In genomic region chr9:107043886-107044285, GRCh38 we compare ENCODE assay signal across 16 cellular contexts.
A peak's percentile ranks its signal among the peaks of the same experiment; 100 is the strongest.
DNase-seq lines count a peak whose midpoint lies in the region; ATAC-seq, FAIRE-seq and TF ChIP-seq lines count a peak whose summit lies in the region.
"Had no signal": no experiment of that assay in that cellular context is flagged by ENCODE, and none has a peak within 500 bp of the region (broad histone marks: within the 10 kb centered on the region; RNA-seq: fewer than 3 reads in every experiment).

No MANE protein-coding gene starts in this region.

- H3K9me3 Mint-ChIP-seq in Caco-2 (ENCODE audit: unreplicated experiment), result no peaks in the 10 kb centered on the region
- H3K9me3 Mint-ChIP-seq: activated naive CD4-positive, alpha-beta T cell treated with anti-CD3 and anti-CD28 coated beads for 36 hours; stimulated activated naive CD8-positive, alpha-beta T cell treated with anti-CD3 and anti-CD28 coated beads, Interleukin-15, Interleukin-2, amounts not matched to agents 100 ng/mL and 50 ng/mL, for 24 hours; T-helper 1 cell treated with Interleukin-12 subunit alpha and Interleukin-12 subunit beta and Interleukin-4 antibody, amounts not matched to agents 30 μg/mL and 1 μg/mL, for 36 hours had no signal

- no peak for TF ChIP-seq RAD21 in GM12878 (IDR thresholded peaks at IDR 0.05; ENCODE audit: insufficient read depth, low read depth, low read length)

- H3K27ac ChIP-seq in GM12878 (ENCODE audit: control insufficient read depth, insufficient read depth), result no peak overlapping the region
- H3K27ac ChIP-seq: hepatocyte, HL-60 had no signal

- H3K4me3 ChIP-seq in Caco-2 (ENCODE audit: low read depth, low read length), result no peak overlapping the region
- H3K4me3 ChIP-seq in Jurkat, Clone E6-1 (ENCODE audit: low read length), result no peak overlapping the region
- H3K4me3 ChIP-seq in GM12878, result no peak overlapping the region
- H3K4me3 ChIP-seq: hepatocyte had no signal

- no peak for FAIRE-seq in GM12878 (lab: Jason Lieb, UNC)
- FAIRE-seq: bronchial epithelial cell, H1 had no signal

- H3K79me2 ChIP-seq in GM12878 (ENCODE audit: control insufficient read depth, insufficient read depth, low read length), result no peaks in the 10 kb centered on the region
- H3K79me2 ChIP-seq: hepatocyte had no signal

- in situ Hi-C loops in GM12878 (cut with MboI), result no loop called here

- ATAC-seq in GM12878 (no peak), HG03520 (IDR thresholded peaks at IDR 0.05; ENCODE audit: unreplicated experiment) (no peak), HG02870 (IDR thresholded peaks at IDR 0.05; ENCODE audit: unreplicated experiment) (no peak)

- no peaks in the 10 kb centered on the region for H3K4me1 ChIP-seq in Caco-2
- peaks cover 15% of the 10 kb centered on the region for H3K4me1 ChIP-seq in GM12878 (ENCODE audit: control insufficient read depth, insufficient read depth, low read length)

- no TSS peak for BruUV-seq in Caco-2 (replicated peaks; lab: Mats Ljungman, UMichigan)
- no TSS peak for BruUV-seq in GM12878 (replicated peaks; lab: Mats Ljungman, UMichigan)

- H2AFZ ChIP-seq in GM12878 (ENCODE audit: control insufficient read depth, low read depth, low read length), result no peak overlapping the region
- H2AFZ ChIP-seq: hepatocyte had no signal

- TF ChIP-seq POLR2A in GM12878 (IDR thresholded peaks at IDR 0.05; ENCODE audit: low read depth, low read length), result no peak

- no peak for TF ChIP-seq EP300 in GM12878 (IDR thresholded peaks at IDR 0.05; ENCODE audit: borderline replicate concordance in 1 of 2, control insufficient read depth in 1 of 2, low read depth in 2 of 2, low read length in 2 of 2)

- peaks cover 12% of the 10 kb centered on the region for H3K4me1 Mint-ChIP-seq in Caco-2 (ENCODE audit: low read depth, unreplicated experiment)

- intact Hi-C loops in Caco-2 (cut with micrococcal nuclease; ENCODE audit: unreplicated experiment), result no loop called here
- intact Hi-C loops in GM12878 (cut with micrococcal nuclease; ENCODE audit: unreplicated experiment), result loop anchor here (5.0 kb wide), 1 partner anchor 292 kb away; no protein-coding TSS in a partner anchor

- CTCF ChIA-PET in Caco-2 (lab: Charles Lee) (no interaction called here), GM12878 (lab: Yijun Ruan, JAX) (interaction anchor here (0.8 to 3.6 kb wide), 18 partner anchors 9 to 759 kb away, joined by 3 to 15 read pairs (median 5); no protein-coding TSS in a partner anchor)

- H3K36me3 ChIP-seq in Caco-2 (ENCODE audit: control insufficient read depth, insufficient read depth, low read length), result no peaks in the 10 kb centered on the region
- H3K36me3 ChIP-seq in GM12878 (ENCODE audit: control insufficient read depth in 2 of 2, insufficient read depth in 2 of 2, low read length in 1 of 2), result no peaks in the 10 kb centered on the region

- TF ChIP-seq CTCF in Caco-2 (IDR thresholded peaks at IDR 0.05; ENCODE audit: insufficient read depth in 1 of 2, low read depth in 1 of 2, low read length in 1 of 2, severe bottlenecking in 1 of 2, unreplicated experiment in 1 of 2), result no peak
- TF ChIP-seq CTCF in GM12878 (IDR thresholded peaks at IDR 0.05 in 2 of 3, conservative IDR thresholded peaks at IDR 0.05 in 1 of 3; ENCODE audit: control insufficient read depth in 2 of 3, extremely low read depth in 1 of 3, insufficient read depth in 1 of 3, low read depth in 3 of 3, low read length in 3 of 3), result peak in 1 of 3 experiments; percentile 21; a peak in 1 of 6 replicates

- no peaks in the 10 kb centered on the region for H3K36me3 Mint-ChIP-seq in Caco-2 (ENCODE audit: insufficient read depth, unreplicated experiment)

- POLR2A ChIA-PET in Caco-2 (lab: Charles Lee) (no interaction called here), GM12878 (lab: Charles Lee) (interaction anchor here (0.6 kb wide), 1 partner anchor 69 kb away, joined by 3 read pairs; no protein-coding TSS in a partner anchor)

- H3K27me3 ChIP-seq in Caco-2 (replicated peaks; ENCODE audit: control insufficient read depth, insufficient read depth, low read length), result no peaks in the 10 kb centered on the region
- no peaks in the 10 kb centered on the region for H3K27me3 ChIP-seq in GM12878 (replicated peaks in 1 of 2; ENCODE audit: control insufficient read depth in 2 of 2, insufficient read depth in 2 of 2, low read length in 1 of 2)
- H3K27me3 ChIP-seq: hepatocyte had no signal

- H3K27me3 Mint-ChIP-seq in Caco-2 (ENCODE audit: insufficient read depth, unreplicated experiment), result peaks cover 4% of the 10 kb centered on the region
- H3K27me3 Mint-ChIP-seq: stimulated activated naive CD8-positive, alpha-beta T cell treated with anti-CD3 and anti-CD28 coated beads, Interleukin-15, Interleukin-2, amounts not matched to agents 100 ng/mL and 50 ng/mL, for 24 hours had no signal

- 29% methylated on average over 5 of the region's 5 CpGs for WGBS in GM12878 (ENCODE audit: insufficient coverage, insufficient replicate concordance, low lambda C conversion rate, missing lambda C conversion rate)

- peak in 1 of 2 experiments; percentile 43 for DNase-seq in Caco-2
- peak; percentile 35 for DNase-seq in Jurkat, Clone E6-1 (ENCODE audit: low read depth, low spot score)
- no peak for DNase-seq in GM12878 (ENCODE audit: low read depth, low spot score)
- DNase-seq in iPS-NIHi7 (ENCODE audit: extremely low spot score), result peak; percentile 36
- no peak for DNase-seq in activated CD8-positive, alpha-beta memory T cell treated with anti-CD3 and anti-CD28 coated beads, Interleukin-2, amount 50 U/mL, for 4 hours
- no peak for DNase-seq in NCI-H146 treated with DMSO at 0.1 percent for 48 hours (lab: John Stamatoyannopoulos, UW; ENCODE audit: unreplicated experiment)
- DNase-seq: activated naive CD4-positive, alpha-beta T cell treated with anti-CD3 and anti-CD28 coated beads for 36 hours had no signal

- H3K9me3 ChIP-seq in Caco-2 (no peaks in the 10 kb centered on the region), GM12878 (replicated peaks; ENCODE audit: control insufficient read depth, insufficient read depth, low read length) (no peaks in the 10 kb centered on the region)

- no peak overlapping the region for H3K4me3 Mint-ChIP-seq in Caco-2 (ENCODE audit: unreplicated experiment)
- H3K4me3 Mint-ChIP-seq: activated naive CD4-positive, alpha-beta T cell treated with anti-CD3 and anti-CD28 coated beads for 36 hours; neural crest cell; stimulated activated naive CD8-positive, alpha-beta T cell treated with anti-CD3 and anti-CD28 coated beads, Interleukin-15, Interleukin-2, amounts not matched to agents 100 ng/mL and 50 ng/mL, for 24 hours; T-helper 1 cell treated with Interleukin-12 subunit alpha and Interleukin-12 subunit beta and Interleukin-4 antibody, amounts not matched to agents 30 μg/mL and 1 μg/mL, for 36 hours had no signal

- SMC1A ChIA-PET in GM12878 (lab: Charles Lee; ENCODE audit: uncharacterized antibody, unreplicated experiment), result interaction anchor here (0.8 to 1.7 kb wide), 7 partner anchors 15 to 377 kb away, joined by 3 to 7 read pairs (median 4); no protein-coding TSS in a partner anchor

- RAD21 ChIA-PET in GM12878 (lab: Charles Lee; ENCODE audit: unreplicated experiment), result interaction anchor here (1.2 to 1.8 kb wide), 7 partner anchors 9 to 180 kb away, joined by 4 to 11 read pairs (median 4); no protein-coding TSS in a partner anchor

- peak overlapping the region; percentile 61 for H3K27ac Mint-ChIP-seq in Caco-2 (ENCODE audit: unreplicated experiment)
- H3K27ac Mint-ChIP-seq: activated naive CD4-positive, alpha-beta T cell treated with anti-CD3 and anti-CD28 coated beads for 36 hours; stimulated activated naive CD8-positive, alpha-beta T cell treated with anti-CD3 and anti-CD28 coated beads, Interleukin-15, Interleukin-2, amounts not matched to agents 100 ng/mL and 50 ng/mL, for 24 hours; T-helper 1 cell treated with Interleukin-12 subunit alpha and Interleukin-12 subunit beta and Interleukin-4 antibody, amounts not matched to agents 30 μg/mL and 1 μg/mL, for 36 hours had no signal

- no peaks in the 10 kb centered on the region for H4K20me1 ChIP-seq in GM12878 (ENCODE audit: control insufficient read depth, insufficient read depth)

- H3K9ac ChIP-seq in GM12878 (ENCODE audit: control insufficient read depth, insufficient read depth, low read length), result no peak overlapping the region

- H3K4me2 ChIP-seq in GM12878 (ENCODE audit: control insufficient read depth, insufficient read depth), result no peak overlapping the region
- H3K4me2 ChIP-seq: hepatocyte had no signal

TF ChIP-seq in GM12878, 131 proteins besides CTCF, POLR2A, EP300 and RAD21:
- TF ChIP-seq STAT1 (conservative IDR thresholded peaks at IDR 0.05), result no peak
- no peak for TF ChIP-seq E2F8 (IDR thresholded peaks at IDR 0.05; ENCODE audit: low read depth, partially characterized antibody)
- TF ChIP-seq IKZF1 (conservative IDR thresholded peaks at IDR 0.05), result 0 out of 2 replicates have a peak, but pooled peaks have one; percentile 21

Comparison
In these comparisons a context has a peak if more than half of its experiments do, and no peak if none do; other contexts are left out.
1. DNase-seq: peak in Jurkat, Clone E6-1 (single experiment) and iPS-NIHi7 (single experiment); none in GM12878 (single experiment), activated CD8-positive, alpha-beta memory T cell treated with anti-CD3 and anti-CD28 coated beads, Interleukin-2, amount 50 U/mL, for 4 hours (single experiment) and NCI-H146 treated with DMSO at 0.1 percent for 48 hours (single experiment).